In the genomic region with DNA sequence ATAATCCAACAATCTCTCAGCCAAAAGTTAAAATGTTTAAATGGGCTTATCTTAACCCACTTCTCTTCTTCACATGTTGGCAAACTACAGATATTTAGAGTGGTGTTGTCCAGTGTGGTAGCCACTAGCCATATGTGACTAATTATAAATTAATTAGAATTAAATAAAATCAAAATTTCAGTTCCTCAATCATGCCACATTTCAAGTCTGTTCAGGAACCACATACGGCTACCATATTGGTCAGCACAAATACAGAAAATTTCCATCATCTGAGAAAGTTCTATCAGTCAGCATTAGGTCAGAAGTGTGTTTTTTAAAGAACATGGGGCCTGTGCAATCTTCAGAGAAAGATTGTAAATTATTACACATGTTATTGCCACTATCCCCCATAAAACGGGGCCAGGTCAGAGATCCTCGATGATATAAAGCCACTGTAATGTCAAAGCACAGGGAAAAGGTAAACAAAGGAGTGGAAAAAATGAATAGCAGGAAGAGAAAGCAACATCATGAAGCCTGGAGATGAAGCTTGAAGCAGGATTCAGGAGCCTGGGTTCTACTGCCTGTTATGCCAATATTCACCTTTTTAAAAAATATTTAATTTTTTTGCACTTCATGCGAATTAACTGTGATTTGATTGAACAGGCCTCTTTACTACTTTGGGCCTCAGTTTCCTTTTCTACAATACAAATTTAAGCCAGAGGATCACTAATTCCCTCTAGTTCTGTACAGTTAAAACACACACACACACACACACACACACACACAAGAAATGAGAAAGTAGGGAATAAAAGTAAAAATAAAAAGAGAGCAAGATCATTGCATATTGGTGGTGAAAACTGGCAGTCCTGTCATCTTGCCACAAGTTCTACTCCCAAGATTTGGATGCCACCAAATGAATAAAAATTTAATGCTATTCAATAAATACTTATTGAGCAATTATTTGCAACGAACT, we compare ENCODE assay signal across 8 cellular contexts. TPM values are rescaled to one million over a fixed set of nuclear protein-coding genes. Genes with fewer than 3 reads are reported as not detected.
A peak's percentile ranks its signal among the peaks of the same experiment; 100 is the strongest.
DNase-seq lines count a peak whose midpoint lies in the region; ATAC-seq and TF ChIP-seq lines count a peak whose summit lies in the region.

No MANE protein-coding gene starts in this region.

- H3K36me3 ChIP-seq in ascending aorta: no peaks in the 10 kb centered on the region

- no peak overlapping the region for H3K27ac ChIP-seq in ascending aorta

- DNase-seq in AG08396 (ENCODE audit: low spot score): peak; percentile 12
- peak; percentile 54 for DNase-seq in HFFc6
- no peak for DNase-seq in ascending aorta (ENCODE audit: low spot score in 2 of 2)
- DNase-seq in memory B cell (ENCODE audit: low spot score in 2 of 2): no peak
- no peak for DNase-seq in cerebellar cortex (ENCODE audit: low spot score)
- no peak for DNase-seq in G401 (ENCODE audit: low spot score)
- DNase-seq in omental fat pad (ENCODE audit: low spot score): no peak
- no peak for DNase-seq in retina

- H3K27me3 ChIP-seq in ascending aorta: no peaks in the 10 kb centered on the region

- in situ Hi-C loops in G401 (cut with HindIII; ENCODE audit: low sequenced_read_pairs): no loop called here

- H3K9me3 Mint-ChIP-seq in HFFc6 (no peaks in the 10 kb centered on the region), memory B cell (no peaks in the 10 kb centered on the region)

- no peaks in the 10 kb centered on the region for H3K9me3 ChIP-seq in ascending aorta

- peak overlapping the region; percentile 82 to 91 for H3K4me3 ChIP-seq in ascending aorta

- peaks cover 34% of the 10 kb centered on the region for H3K4me1 Mint-ChIP-seq in HFFc6 (ENCODE audit: low read depth)
- H3K4me1 Mint-ChIP-seq in memory B cell: peaks cover 30% of the 10 kb centered on the region

- H3K4me1 ChIP-seq in ascending aorta: peaks cover 0 to 5% of the 10 kb centered on the region in 2 donors

- intact Hi-C loops in ascending aorta (cut with DNase I): loop anchor here (5.0 kb wide), 1 partner anchor 1093 kb away; a partner anchor contains a TSS

- no peak for TF ChIP-seq CTCF in HFFc6 (IDR thresholded peaks at IDR 0.05)
- TF ChIP-seq CTCF in ascending aorta (IDR thresholded peaks at IDR 0.05): no peak
- no peak for TF ChIP-seq CTCF in omental fat pad (IDR thresholded peaks at IDR 0.05)

- H3K27me3 Mint-ChIP-seq in HFFc6 (ENCODE audit: insufficient read depth): no peaks in the 10 kb centered on the region
- no peaks in the 10 kb centered on the region for H3K27me3 Mint-ChIP-seq in memory B cell

- H3K4me3 Mint-ChIP-seq in HFFc6 (peak overlapping the region; percentile 94), memory B cell (peak overlapping the region; percentile 44)

- ATAC-seq in memory B cell (ENCODE audit: low read depth) (no peak), omental fat pad (ENCODE audit: low FRiP score) (no peak)

- H3K36me3 Mint-ChIP-seq in HFFc6 (ENCODE audit: low read depth): peaks cover 23% of the 10 kb centered on the region
- peaks cover 5% of the 10 kb centered on the region for H3K36me3 Mint-ChIP-seq in memory B cell

- peak overlapping the region; percentile 81 for H3K27ac Mint-ChIP-seq in HFFc6
- no peak overlapping the region for H3K27ac Mint-ChIP-seq in memory B cell

RNA-seq across cellular contexts. Expression of a gene that starts 2.3 kb away (rescaled TPM):
- 10 to 100 TPM in 3 of 6 experiments, 1 to 10 TPM in 3; 9.0 to 11.5 (median 10.0) TPM for total RNA-seq in HFFc6 (2021; fragmentation: NEBNext Ultra II Directional; extraction: Animal tissue kit (Norgen Biotek cat#: 25700))
- total RNA-seq in ascending aorta (22.7 TPM), omental fat pad (10 to 100 TPM; 13.3 to 24.6 (median 17.5) TPM)
- total RNA-seq in G401 (2014; rRNA removed; shearing (Covaris generic)): 7.4 and 13.6 TPM in 2 replicates

RNA-seq across cellular contexts. Expression of a gene that starts 50.6 kb away (rescaled TPM):
- 10 to 100 TPM; 23.3 to 27.9 (median 24.8) TPM for total RNA-seq in HFFc6 (2021; fragmentation: NEBNext Ultra II Directional; extraction: Animal tissue kit (Norgen Biotek cat#: 25700))
- total RNA-seq in ascending aorta: 38.6 TPM
- 15.5 and 27.1 TPM in 2 replicates for total RNA-seq in G401 (2014; rRNA removed; shearing (Covaris generic))
- 10 to 100 TPM; 20.5 to 35.6 (median 26.0) TPM for total RNA-seq in omental fat pad

Comparison
In these comparisons a context has a peak if more than half of its experiments do, and no peak if none do; other contexts are left out.
1. DNase-seq: peak in AG08396 (single experiment) and HFFc6 (single experiment); none in ascending aorta (0 of 2), memory B cell (0 of 2), cerebellar cortex (single experiment), G401 (single experiment), omental fat pad (single experiment) and retina (single experiment).